ENCODE assay signal across 20 cellular contexts in genomic region chr15:88939486-88939806, GRCh38.
"Had no signal": no experiment of that assay in that cellular context is flagged by ENCODE, and none has a peak within 500 bp of the region (broad histone marks: within the 10 kb centered on the region; RNA-seq: fewer than 3 reads in every experiment).

No MANE protein-coding gene starts in this region.

- H3K4me3 ChIP-seq: coronary artery, right atrium auricular region, sigmoid colon, suprapubic skin, thyroid gland, uterus had no signal

- H3K36me3 ChIP-seq: neutrophil, right atrium auricular region, sigmoid colon, suprapubic skin, thyroid gland, uterus had no signal

- H3K4me3 Mint-ChIP-seq: endodermal cell; naive thymus-derived CD4-positive, alpha-beta T cell; nephron progenitor cell; type B pancreatic cell had no signal

- H3K4me1 ChIP-seq: foreskin keratinocyte, right atrium auricular region, sigmoid colon, suprapubic skin, thyroid gland, uterus had no signal

- H3K27me3 Mint-ChIP-seq: type B pancreatic cell had no signal

- H3K27ac Mint-ChIP-seq: endodermal cell, nephron progenitor cell had no signal

- H3K9me3 ChIP-seq: neutrophil, right atrium auricular region, sigmoid colon, suprapubic skin, thyroid gland, uterus had no signal

- H3K27ac ChIP-seq: coronary artery, foreskin keratinocyte, neutrophil, right atrium auricular region, sigmoid colon, suprapubic skin, thyroid gland, uterus had no signal

- H3K27me3 ChIP-seq: foreskin keratinocyte, right atrium auricular region, sigmoid colon, suprapubic skin, thyroid gland, uterus had no signal

- H3K36me3 Mint-ChIP-seq: naive thymus-derived CD4-positive, alpha-beta T cell; type B pancreatic cell had no signal

- DNase-seq: effector CD4-positive, alpha-beta T cell; erythroblast; foreskin keratinocyte; kidney glomerular epithelial cell; mammary epithelial cell; naive thymus-derived CD4-positive, alpha-beta T cell; nephron progenitor cell; posterior cingulate gyrus; sigmoid colon; small intestine; stimulated activated CD4-positive, alpha-beta T cell treated with anti-CD3 and anti-CD28 coated beads, Interleukin-12 subunit alpha, Interleukin-12 subunit beta, amount 100 ng/mL, for 4 hours; stimulated activated naive CD4-positive, alpha-beta T cell treated with Interleukin-2 at 50 U/mL for 16 hours; thyroid gland; uterus had no signal

- ATAC-seq: foreskin keratinocyte; naive thymus-derived CD4-positive, alpha-beta T cell had no signal
